11 cellular contexts compared by ENCODE assay signal in genomic region chr3:19934098-19934566, GRCh38. TPM values are rescaled to one million over a fixed set of nuclear protein-coding genes. Genes with fewer than 3 reads are reported as not detected.
DNase-seq lines count a peak whose midpoint lies in the region; TF ChIP-seq lines count a peak whose summit lies in the region.
"Had no signal": no experiment of that assay in that cellular context is flagged by ENCODE, and none has a peak within 500 bp of the region (broad histone marks: within the 10 kb centered on the region; RNA-seq: fewer than 3 reads in every experiment).

Gene EFHB, minus strand, starts transcription at chr3:19934217. Its CDS starts 199 bp downstream, at chr3:19934018.

- TF ChIP-seq CTCF in MCF 10A (IDR thresholded peaks at IDR 0.05; ENCODE audit: unreplicated experiment) (no peak), breast epithelium (IDR thresholded peaks at IDR 0.05) (no peak), fibroblast of villous mesenchyme (IDR thresholded peaks at IDR 0.05; ENCODE audit: insufficient read depth, low read depth, low read length) (no peak), thyroid gland (IDR thresholded peaks at IDR 0.05) (no peak)

- no peaks in the 10 kb centered on the region for H3K27me3 Mint-ChIP-seq in MCF 10A (ENCODE audit: insufficient read depth, unreplicated experiment)
- H3K27me3 Mint-ChIP-seq in immature natural killer cell (ENCODE audit: low read depth in 3 of 3), result peaks cover 5 to 9% (median 7%) of the 10 kb centered on the region in 3 donors

- H3K4me3 Mint-ChIP-seq in MCF 10A (ENCODE audit: unreplicated experiment), result no peak within 1 kb of the TSS
- H3K4me3 Mint-ChIP-seq in immature natural killer cell, result no peak within 1 kb of the TSS

- no TSS peak for BruUV-seq in MCF 10A (replicated peaks; lab: Mats Ljungman, UMichigan)

- H3K9me3 Mint-ChIP-seq in MCF 10A (ENCODE audit: unreplicated experiment) (no peaks in the 10 kb centered on the region), immature natural killer cell (no peaks in the 10 kb centered on the region)
- H3K9me3 Mint-ChIP-seq: activated T-cell treated with anti-CD3 and anti-CD28 coated beads, Interleukin-2, amount 50 U/mL, for 72 hours had no signal

- intact Hi-C loops in MCF 10A (cut with micrococcal nuclease), result no loop called here
- intact Hi-C loops in breast epithelium (cut with DNase I; ENCODE audit: low total_unique reads), result no loop called here
- intact Hi-C loops in thyroid gland (cut with DNase I), result no loop called here

- no peaks in the 10 kb centered on the region for H3K4me1 ChIP-seq in breast epithelium
- H3K4me1 ChIP-seq in thyroid gland, result no peaks in the 10 kb centered on the region

- TF ChIP-seq POLR2A in breast epithelium (IDR thresholded peaks at IDR 0.05) (no peak), thyroid gland (IDR thresholded peaks at IDR 0.05) (no peak)

- peak; percentile 57 for DNase-seq in MCF 10A (ENCODE audit: unreplicated experiment)
- no peak for DNase-seq in breast epithelium (ENCODE audit: low spot score in 2 of 2)
- DNase-seq in OCI-M1 (lab: John Stamatoyannopoulos, UW), result peak; percentile 26
- peak; percentile 50 for DNase-seq in fibroblast of villous mesenchyme (ENCODE audit: low read depth)
- peak; percentile 69 to 71 for DNase-seq in thyroid gland
- no peak for DNase-seq in 8988T
- DNase-seq in NOMO-1 treated with DMSO at 0.1 percent for 48 hours (lab: John Stamatoyannopoulos, UW; ENCODE audit: unreplicated experiment), result no peak
- DNase-seq in immature natural killer cell, result no peak
- DNase-seq: DMS79 had no signal

- peaks cover 0 to 5% of the 10 kb centered on the region in 2 donors for H3K27me3 ChIP-seq in breast epithelium
- no peaks in the 10 kb centered on the region for H3K27me3 ChIP-seq in thyroid gland

- H3K27ac Mint-ChIP-seq in MCF 10A (ENCODE audit: low read depth, unreplicated experiment) (no peak within 1 kb of the TSS), immature natural killer cell (no peak within 1 kb of the TSS)

- CTCF ChIA-PET in MCF 10A (lab: Yijun Ruan, JAX), result no interaction called here

- POLR2A ChIA-PET in MCF 10A (lab: Yijun Ruan, JAX), result interaction anchor here (1.0 kb wide), 1 partner anchor 11 kb away, joined by 4 read pairs; no protein-coding TSS in a partner anchor

- no peaks in the 10 kb centered on the region for H3K9me3 ChIP-seq in breast epithelium
- no peaks in the 10 kb centered on the region for H3K9me3 ChIP-seq in thyroid gland
- H3K9me3 ChIP-seq: thoracic aorta had no signal

- no peaks in the 10 kb centered on the region for H3K36me3 ChIP-seq in breast epithelium
- no peaks in the 10 kb centered on the region for H3K36me3 ChIP-seq in thyroid gland
- H3K36me3 ChIP-seq: thoracic aorta had no signal

- WGBS in thyroid gland, 2 donors, result 29 to 40% methylated on average over 5 of the region's 5 CpGs

- H3K4me1 Mint-ChIP-seq in MCF 10A (ENCODE audit: insufficient read depth, unreplicated experiment) (peaks cover 23% of the 10 kb centered on the region), immature natural killer cell (peaks cover 8 to 16% of the 10 kb centered on the region in 2 donors)

- H3K36me3 Mint-ChIP-seq in MCF 10A (ENCODE audit: insufficient read depth, unreplicated experiment) (peaks cover 8% of the 10 kb centered on the region), immature natural killer cell (no peaks in the 10 kb centered on the region)

- H3K27ac ChIP-seq in breast epithelium (no peak within 1 kb of the TSS), thyroid gland (no peak within 1 kb of the TSS)
- H3K27ac ChIP-seq: thoracic aorta had no signal

- H3K4me3 ChIP-seq in breast epithelium (no peak within 1 kb of the TSS), fibroblast of villous mesenchyme (ENCODE audit: low read depth, low read length) (no peak within 1 kb of the TSS), thyroid gland (replicated peaks in 1 of 3) (no peak within 1 kb of the TSS)
- H3K4me3 ChIP-seq: thoracic aorta had no signal

RNA-seq across cellular contexts. Expression of gene EFHB, which starts in this region (rescaled TPM):
- total RNA-seq in MCF 10A (2022) (1.4 and 1.5 TPM in 2 replicates), breast epithelium (1 to 10 TPM in 2 of 3 donors, not detected in 1; 1.3 to 2.6 TPM), fibroblast of villous mesenchyme (under 0.01 TPM in 1 of 2 replicates, not detected in the other), thyroid gland (1 to 10 TPM in 3 of 4 donors, under 1 TPM in 1; 0.33 to 2.6 (median 1.7) TPM)
- polyA plus RNA-seq in immature natural killer cell, result 1 to 10 TPM in 1 of 3 donors, under 1 TPM in 1, not detected in 1; 0.52 to 1.3 TPM

Comparison
In these comparisons a context has a peak if more than half of its experiments do, and no peak if none do; other contexts are left out.
1. DNase-seq: peak in MCF 10A (single experiment), OCI-M1 (single experiment) and thyroid gland (2 of 2); none in breast epithelium (0 of 2), 8988T (single experiment), NOMO-1 treated with DMSO at 0.1 percent for 48 hours (single experiment) and immature natural killer cell (0 of 3).
2. Peak in DNase-seq in fibroblast of villous mesenchyme; RNA of the gene not detected or under 1 TPM.